Comparison of ENCODE assay signal across 19 cellular contexts in genomic region chr2:176492583-176492982, GRCh38.
DNase-seq lines count a peak whose midpoint lies in the region; ATAC-seq and TF ChIP-seq lines count a peak whose summit lies in the region.
"Had no signal": no experiment of that assay in that cellular context is flagged by ENCODE, and none has a peak within 500 bp of the region (broad histone marks: within the 10 kb centered on the region; RNA-seq: fewer than 3 reads in every experiment).

No MANE protein-coding gene starts in this region.

- no peak for ATAC-seq in activated B cell treated with CpG ODN at 0.5 μM for 24 hours (ENCODE audit: low read depth)
- ATAC-seq in activated CD8-positive, alpha-beta T cell treated with anti-CD3 and anti-CD28 coated beads, Interleukin-2, amount 10 ng/mL, durations not matched to agents 7 days and 5 days = no peak

- H3K9me3 ChIP-seq in BLaER1 treated with 17β-estradiol and CSF1 and Interleukin-3, amounts not matched to agents 10 nM and 100 nM (replicated peaks in 1 of 11) = peaks cover 0 to 7% (median 0%) of the 10 kb centered on the region in 11 experiments; a peak in 2 of 22 replicates
- H3K9me3 ChIP-seq in endodermal cell (ENCODE audit: control insufficient read depth, low read length) = no peaks in the 10 kb centered on the region
- H3K9me3 ChIP-seq: Caco-2, SJSA1 had no signal

- peak overlapping the region in 6 of 11 experiments; percentile 15 to 89 (median 80); a peak in 9 of 22 replicates for H3K27ac ChIP-seq in BLaER1 treated with 17β-estradiol and CSF1 and Interleukin-3, amounts not matched to agents 10 nM and 100 nM
- peak overlapping the region; percentile 92 for H3K27ac ChIP-seq in KMS-11
- H3K27ac ChIP-seq in endodermal cell (ENCODE audit: low read depth, low read length) = no peak overlapping the region
- H3K27ac ChIP-seq: SJSA1 had no signal

- no peaks in the 10 kb centered on the region for H3K36me3 Mint-ChIP-seq in activated B cell treated with CpG ODN at 0.5 μM for 24 hours (ENCODE audit: low read depth)
- H3K36me3 Mint-ChIP-seq in nephron (ENCODE audit: low read depth) = no peaks in the 10 kb centered on the region
- no peaks in the 10 kb centered on the region for H3K36me3 Mint-ChIP-seq in endodermal cell (ENCODE audit: low read depth)
- no peaks in the 10 kb centered on the region for H3K36me3 Mint-ChIP-seq in activated CD8-positive, alpha-beta T cell treated with anti-CD3 and anti-CD28 coated beads, Interleukin-2, amount 10 ng/mL, durations not matched to agents 7 days and 5 days (ENCODE audit: low read depth)
- H3K36me3 Mint-ChIP-seq: CD4-positive, alpha-beta memory T cell had no signal

- 95 to 100% methylated on average over 1 of the region's 1 CpG for WGBS in endodermal cell (ENCODE audit: insufficient coverage in 1 of 2, insufficient read length in 1 of 2), 2 experiments

- no peak overlapping the region; the same call in 1 of the 2 replicates for H2AFZ ChIP-seq in KMS-11 (ENCODE audit: low read depth)

- TF ChIP-seq CTCF in KMS-11 (conservative IDR thresholded peaks at IDR 0.05; ENCODE audit: low read depth, low read length) (no peak), activated B cell treated with CpG ODN at 0.5 μM for 24 hours (IDR thresholded peaks at IDR 0.05) (no peak), nephron (IDR thresholded peaks at IDR 0.05; ENCODE audit: unreplicated experiment in 3 of 3) (no peak), endodermal cell (conservative IDR thresholded peaks at IDR 0.05) (no peak)

- no peaks in the 10 kb centered on the region for H3K36me3 ChIP-seq in BLaER1 treated with 17β-estradiol and CSF1 and Interleukin-3, amounts not matched to agents 10 nM and 100 nM
- H3K36me3 ChIP-seq in KMS-11 (ENCODE audit: insufficient read depth) = no peaks in the 10 kb centered on the region
- H3K36me3 ChIP-seq in endodermal cell (ENCODE audit: control insufficient read depth, insufficient read depth, low read length) = no peaks in the 10 kb centered on the region
- H3K36me3 ChIP-seq: SJSA1 had no signal

- CTCF ChIA-PET in activated B cell treated with CpG ODN at 0.5 μM for 24 hours (lab: Charles Lee) = no interaction called here
- CTCF ChIA-PET in activated CD8-positive, alpha-beta T cell treated with anti-CD3 and anti-CD28 coated beads, Interleukin-2, amount 10 ng/mL, durations not matched to agents 7 days and 5 days (lab: Charles Lee) = interaction anchor here (2.0 kb wide), 1 partner anchor 38 kb away, joined by 5 read pairs; no protein-coding TSS in a partner anchor

- no peak overlapping the region for H3K4me3 ChIP-seq in BLaER1 treated with 17β-estradiol and CSF1 and Interleukin-3, amounts not matched to agents 10 nM and 100 nM
- H3K4me3 ChIP-seq in KMS-11 (IDR thresholded peaks at IDR 0.05; ENCODE audit: insufficient read depth, low read depth, low read length) (no peak overlapping the region), endodermal cell (ENCODE audit: low read length) (no peak overlapping the region)
- H3K4me3 ChIP-seq: SJSA1 had no signal

- H3K9me3 Mint-ChIP-seq in activated B cell treated with CpG ODN at 0.5 μM for 24 hours = no peaks in the 10 kb centered on the region
- no peaks in the 10 kb centered on the region for H3K9me3 Mint-ChIP-seq in nephron
- H3K9me3 Mint-ChIP-seq in endodermal cell = no peaks in the 10 kb centered on the region
- no peaks in the 10 kb centered on the region for H3K9me3 Mint-ChIP-seq in activated CD8-positive, alpha-beta T cell treated with anti-CD3 and anti-CD28 coated beads, Interleukin-2, amount 10 ng/mL, durations not matched to agents 7 days and 5 days (ENCODE audit: insufficient read depth)

- H3K27ac Mint-ChIP-seq in activated B cell treated with CpG ODN at 0.5 μM for 24 hours = peak overlapping the region; percentile 59
- peak overlapping the region in 2 of 3 experiments; percentile 1 to 25 for H3K27ac Mint-ChIP-seq in nephron
- no peak overlapping the region for H3K27ac Mint-ChIP-seq in endodermal cell
- no peak overlapping the region for H3K27ac Mint-ChIP-seq in activated CD8-positive, alpha-beta T cell treated with anti-CD3 and anti-CD28 coated beads, Interleukin-2, amount 10 ng/mL, durations not matched to agents 7 days and 5 days
- H3K27ac Mint-ChIP-seq: CD4-positive, alpha-beta memory T cell had no signal

- H3K79me2 ChIP-seq in KMS-11 (ENCODE audit: insufficient read depth, low read depth) = no peaks in the 10 kb centered on the region

- POLR2A ChIA-PET in activated B cell treated with CpG ODN at 0.5 μM for 24 hours (lab: Charles Lee) = no interaction called here
- POLR2A ChIA-PET in activated CD8-positive, alpha-beta T cell treated with anti-CD3 and anti-CD28 coated beads, Interleukin-2, amount 10 ng/mL, durations not matched to agents 7 days and 5 days (lab: Charles Lee) = no interaction called here

- H3K4me1 Mint-ChIP-seq in activated B cell treated with CpG ODN at 0.5 μM for 24 hours = peaks cover 44% of the 10 kb centered on the region
- H3K4me1 Mint-ChIP-seq in nephron = peaks cover 73% of the 10 kb centered on the region
- peaks cover 12% of the 10 kb centered on the region for H3K4me1 Mint-ChIP-seq in endodermal cell
- peaks cover 10% of the 10 kb centered on the region for H3K4me1 Mint-ChIP-seq in activated CD8-positive, alpha-beta T cell treated with anti-CD3 and anti-CD28 coated beads, Interleukin-2, amount 10 ng/mL, durations not matched to agents 7 days and 5 days (ENCODE audit: low read depth)

- DNase-seq in activated B cell treated with CpG ODN at 0.5 μM for 24 hours (no peak), endodermal cell (no peak), T-helper 9 cell (no peak)
- DNase-seq in activated CD8-positive, alpha-beta T cell treated with anti-CD3 and anti-CD28 coated beads, Interleukin-2, amount 10 ng/mL, durations not matched to agents 7 days and 5 days = no peak
- DNase-seq: Caco-2; CD4-positive, alpha-beta memory T cell; DMS 273 treated with DMSO at 0.1 percent for 48 hours; GOT3; HCEC 1CT; KBM-7; NCI-H1092 treated with DMSO at 0.1 percent for 48 hours; NCI-H1930; NCI-H226; NCI-H510A treated with DMSO at 0.1 percent for 48 hours; NCI-H774 had no signal

- peaks cover 0 to 10% (median 0%) of the 10 kb centered on the region in 11 experiments; a peak in 4 of 22 replicates for H4K20me1 ChIP-seq in BLaER1 treated with 17β-estradiol and CSF1 and Interleukin-3, amounts not matched to agents 10 nM and 100 nM
- no peaks in the 10 kb centered on the region for H4K20me1 ChIP-seq in KMS-11 (ENCODE audit: insufficient read depth)

- peaks cover 0 to 28% (median 0%) of the 10 kb centered on the region in 11 experiments; a peak in 3 of 22 replicates for H3K27me3 ChIP-seq in BLaER1 treated with 17β-estradiol and CSF1 and Interleukin-3, amounts not matched to agents 10 nM and 100 nM
- H3K27me3 ChIP-seq in KMS-11 (ENCODE audit: insufficient read depth, low read depth) = no peaks in the 10 kb centered on the region
- peaks cover 17% of the 10 kb centered on the region for H3K27me3 ChIP-seq in endodermal cell (ENCODE audit: control insufficient read depth, insufficient read depth, low read length, poor library complexity, severe bottlenecking)
- H3K27me3 ChIP-seq: SJSA1 had no signal

- peak overlapping the region in 1 of 11 experiments; percentile 62; a peak in 2 of 22 replicates for H3K9ac ChIP-seq in BLaER1 treated with 17β-estradiol and CSF1 and Interleukin-3, amounts not matched to agents 10 nM and 100 nM
- H3K9ac ChIP-seq in KMS-11 (no peak overlapping the region; the same call in 1 of the 2 replicates), endodermal cell (ENCODE audit: extremely low read depth, low read length, poor library complexity, severe bottlenecking) (no peak overlapping the region)

- intact Hi-C loops in activated B cell treated with CpG ODN at 0.5 μM for 24 hours (cut with micrococcal nuclease) = loop anchor here (2.0 kb wide), 1 partner anchor 62 kb away; no protein-coding TSS in a partner anchor

- H3K27me3 Mint-ChIP-seq in activated B cell treated with CpG ODN at 0.5 μM for 24 hours (peaks cover 10% of the 10 kb centered on the region), nephron (ENCODE audit: low read depth) (no peaks in the 10 kb centered on the region), endodermal cell (ENCODE audit: insufficient read depth) (peaks cover 54% of the 10 kb centered on the region)
- peaks cover 30% of the 10 kb centered on the region for H3K27me3 Mint-ChIP-seq in activated CD8-positive, alpha-beta T cell treated with anti-CD3 and anti-CD28 coated beads, Interleukin-2, amount 10 ng/mL, durations not matched to agents 7 days and 5 days (ENCODE audit: low read depth)

- H3K4me3 Mint-ChIP-seq in activated B cell treated with CpG ODN at 0.5 μM for 24 hours (no peak overlapping the region), nephron (no peak overlapping the region), endodermal cell (no peak overlapping the region)
- H3K4me3 Mint-ChIP-seq in activated CD8-positive, alpha-beta T cell treated with anti-CD3 and anti-CD28 coated beads, Interleukin-2, amount 10 ng/mL, durations not matched to agents 7 days and 5 days = no peak overlapping the region
- H3K4me3 Mint-ChIP-seq: CD4-positive, alpha-beta memory T cell had no signal

- peaks cover 65 to 75% (median 70%) of the 10 kb centered on the region in 10 experiments for H3K4me1 ChIP-seq in BLaER1 treated with 17β-estradiol and CSF1 and Interleukin-3, amounts not matched to agents 10 nM and 100 nM
- H3K4me1 ChIP-seq in KMS-11 (ENCODE audit: low read depth, poor library complexity, severe bottlenecking) = peaks cover 94% of the 10 kb centered on the region
- H3K4me1 ChIP-seq in endodermal cell (ENCODE audit: control insufficient read depth, insufficient read depth, low read length) = no peaks in the 10 kb centered on the region
- H3K4me1 ChIP-seq: Caco-2 had no signal

- H3K4me2 ChIP-seq in BLaER1 treated with 17β-estradiol and CSF1 and Interleukin-3, amounts not matched to agents 10 nM and 100 nM = peak overlapping the region; percentile 63 to 87 (median 74)
- H3K4me2 ChIP-seq in KMS-11 = peak overlapping the region; percentile 60

Comparison
In these comparisons a context has a peak if more than half of its experiments do, and no peak if none do; other contexts are left out.
1. H3K27ac Mint-ChIP-seq: peak in activated B cell treated with CpG ODN at 0.5 μM for 24 hours (single experiment) and nephron (2 of 3); none in endodermal cell (single experiment) and activated CD8-positive, alpha-beta T cell treated with anti-CD3 and anti-CD28 coated beads, Interleukin-2, amount 10 ng/mL, durations not matched to agents 7 days and 5 days (single experiment).